In genomic region chr1:200150721-200151120, GRCh38 we compare ENCODE assay signal across 8 cellular contexts.
DNase-seq lines count a peak whose midpoint lies in the region; TF ChIP-seq lines count a peak whose summit lies in the region.

No MANE protein-coding gene starts in this region.

- no peaks in the 10 kb centered on the region for H3K36me3 ChIP-seq in adrenal gland (replicated peaks in 1 of 2)

- intact Hi-C loops in adrenal gland (cut with DNase I), result no loop called here

- DNase-seq in GM12864 (ENCODE audit: low read depth) (peak; percentile 22), H4 (ENCODE audit: low spot score) (peak; percentile 57), NCI-H1436 treated with DMSO at 0.1 percent for 48 hours (lab: John Stamatoyannopoulos, UW) (peak; percentile 44), epithelial cell of proximal tubule (ENCODE audit: low read depth) (peak; percentile 75), stromal cell of bone marrow (ENCODE audit: low read depth) (peak; percentile 50), ureter (ENCODE audit: low spot score) (no peak), activated gamma-delta T cell treated with Interleukin-2 at 50 U/mL for 16 hours (no peak), adrenal gland (no peak)

- TF ChIP-seq CTCF in GM12864 (IDR thresholded peaks at IDR 0.05; ENCODE audit: low read depth, low read length, missing control alignments) (no peak), epithelial cell of proximal tubule (conservative IDR thresholded peaks at IDR 0.05; ENCODE audit: low read depth, low read length) (no peak), adrenal gland (IDR thresholded peaks at IDR 0.05) (no peak)

- H3K4me3 ChIP-seq in GM12864 (ENCODE audit: low read depth, low read length) (no peak overlapping the region), epithelial cell of proximal tubule (ENCODE audit: low read depth, low read length) (no peak overlapping the region), adrenal gland (no peak overlapping the region)

- H3K4me1 ChIP-seq in adrenal gland (replicated peaks in 1 of 2), result no peaks in the 10 kb centered on the region

- 52 to 59% (median 56%) methylated on average over 4 of the region's 4 CpGs for WGBS in adrenal gland, 4 donors

- no peaks in the 10 kb centered on the region for H3K9me3 ChIP-seq in adrenal gland (replicated peaks in 1 of 3)

- no peaks in the 10 kb centered on the region for H3K27me3 ChIP-seq in adrenal gland

- no peak overlapping the region for H3K27ac ChIP-seq in adrenal gland

- TF ChIP-seq POLR2A in adrenal gland (IDR thresholded peaks at IDR 0.05), result no peak

Comparison
In these comparisons a context has a peak if more than half of its experiments do, and no peak if none do; other contexts are left out.
1. DNase-seq: peak in GM12864 (single experiment), H4 (single experiment), NCI-H1436 treated with DMSO at 0.1 percent for 48 hours (single experiment), epithelial cell of proximal tubule (single experiment) and stromal cell of bone marrow (single experiment); none in ureter (single experiment), activated gamma-delta T cell treated with Interleukin-2 at 50 U/mL for 16 hours (single experiment) and adrenal gland (0 of 7).